Comparison of ENCODE assay signal across 12 cellular contexts in the genomic region with DNA sequence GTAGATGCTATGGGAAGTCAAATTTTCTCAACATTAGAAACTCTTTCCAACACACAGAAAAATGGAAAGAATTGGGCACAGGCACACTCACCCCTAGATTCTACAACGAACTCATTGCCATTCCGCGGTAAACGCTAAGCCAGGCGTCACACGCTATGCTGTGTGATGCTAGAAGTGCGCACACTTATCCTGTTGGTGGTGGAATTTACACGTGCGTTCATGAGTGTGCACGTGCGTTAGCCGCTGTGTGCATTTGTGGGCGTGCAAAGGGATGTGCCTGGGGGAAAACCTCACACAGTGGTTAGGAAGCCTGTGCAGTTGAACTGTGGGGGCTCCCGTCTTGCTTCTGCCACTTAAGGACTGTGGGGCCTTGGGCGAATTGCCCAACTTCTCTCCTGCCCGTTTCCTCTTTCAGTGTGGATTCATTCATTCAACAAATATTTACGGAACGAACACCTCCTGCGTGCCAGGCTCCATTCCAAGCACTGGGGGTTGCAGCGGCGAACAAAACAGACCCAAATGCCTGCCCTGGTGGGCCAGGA. TPM values are rescaled to one million over a fixed set of nuclear protein-coding genes. Genes with fewer than 3 reads are reported as not detected.
DNase-seq lines count a peak whose midpoint lies in the region; ATAC-seq and TF ChIP-seq lines count a peak whose summit lies in the region.
"Had no signal": no experiment of that assay in that cellular context is flagged by ENCODE, and none has a peak within 500 bp of the region (broad histone marks: within the 10 kb centered on the region; RNA-seq: fewer than 3 reads in every experiment).

No MANE protein-coding gene starts in this region.

- POLR2A ChIA-PET in activated CD8-positive, alpha-beta T cell treated with anti-CD3 and anti-CD28 coated beads for 36 hours (lab: Charles Lee), result no interaction called here
- POLR2A ChIA-PET in activated CD8-positive, alpha-beta T cell treated with anti-CD3 and anti-CD28 coated beads, Interleukin-2, amount 10 ng/mL, durations not matched to agents 7 days and 5 days (lab: Charles Lee), result no interaction called here

- ATAC-seq in activated CD8-positive, alpha-beta T cell treated with anti-CD3 and anti-CD28 coated beads for 36 hours, result peak; percentile 49
- no peak for ATAC-seq in activated CD8-positive, alpha-beta T cell treated with anti-CD3 and anti-CD28 coated beads, Interleukin-2, amount 10 ng/mL, durations not matched to agents 7 days and 5 days
- no peak for ATAC-seq in Right ventricle myocardium superior (ENCODE audit: poor library complexity)
- ATAC-seq in stimulated activated naive B cell treated with anti-CD40 and anti-IgM and Interleukin-4, amounts not matched to agents 10 μg/mL and 1 μg/mL and 100 μg/mL, for 72 hours (replicated peaks), result peak; percentile 31 to 38
- no peak for ATAC-seq in esophagus mucosa
- ATAC-seq: activated CD8-positive, alpha-beta memory T cell treated with anti-CD3 and anti-CD28 coated beads, Interleukin-2, amount 10 ng/mL, durations not matched to agents 7 days and 5 days had no signal

- H3K4me3 Mint-ChIP-seq in activated CD8-positive, alpha-beta T cell treated with anti-CD3 and anti-CD28 coated beads for 36 hours, result no peak overlapping the region
- H3K4me3 Mint-ChIP-seq in activated CD8-positive, alpha-beta T cell treated with anti-CD3 and anti-CD28 coated beads, Interleukin-2, amount 10 ng/mL, durations not matched to agents 7 days and 5 days, result no peak overlapping the region
- H3K4me3 Mint-ChIP-seq in stimulated activated naive B cell treated with anti-CD40 and anti-IgM and Interleukin-4, amounts not matched to agents 10 μg/mL and 1 μg/mL and 100 μg/mL, for 72 hours, result no peak overlapping the region
- H3K4me3 Mint-ChIP-seq: activated CD8-positive, alpha-beta memory T cell treated with anti-CD3 and anti-CD28 coated beads, Interleukin-2, amount 10 ng/mL, durations not matched to agents 7 days and 5 days had no signal

- peaks cover 5% of the 10 kb centered on the region for H3K4me1 Mint-ChIP-seq in activated CD8-positive, alpha-beta T cell treated with anti-CD3 and anti-CD28 coated beads for 36 hours (ENCODE audit: low read depth)
- peaks cover 4% of the 10 kb centered on the region for H3K4me1 Mint-ChIP-seq in activated CD8-positive, alpha-beta T cell treated with anti-CD3 and anti-CD28 coated beads, Interleukin-2, amount 10 ng/mL, durations not matched to agents 7 days and 5 days (ENCODE audit: low read depth)
- peaks cover 0 to 6% of the 10 kb centered on the region in 2 donors for H3K4me1 Mint-ChIP-seq in stimulated activated naive B cell treated with anti-CD40 and anti-IgM and Interleukin-4, amounts not matched to agents 10 μg/mL and 1 μg/mL and 100 μg/mL, for 72 hours

- no peaks in the 10 kb centered on the region for H3K36me3 Mint-ChIP-seq in activated CD8-positive, alpha-beta T cell treated with anti-CD3 and anti-CD28 coated beads for 36 hours (ENCODE audit: low read depth)
- H3K36me3 Mint-ChIP-seq in activated CD8-positive, alpha-beta T cell treated with anti-CD3 and anti-CD28 coated beads, Interleukin-2, amount 10 ng/mL, durations not matched to agents 7 days and 5 days (ENCODE audit: low read depth), result peaks cover 2% of the 10 kb centered on the region
- no peaks in the 10 kb centered on the region for H3K36me3 Mint-ChIP-seq in stimulated activated naive B cell treated with anti-CD40 and anti-IgM and Interleukin-4, amounts not matched to agents 10 μg/mL and 1 μg/mL and 100 μg/mL, for 72 hours
- H3K36me3 Mint-ChIP-seq: activated CD8-positive, alpha-beta memory T cell treated with anti-CD3 and anti-CD28 coated beads, Interleukin-2, amount 10 ng/mL, durations not matched to agents 7 days and 5 days had no signal

- H3K27ac Mint-ChIP-seq in activated CD8-positive, alpha-beta T cell treated with anti-CD3 and anti-CD28 coated beads for 36 hours, result no peak overlapping the region
- no peak overlapping the region for H3K27ac Mint-ChIP-seq in activated CD8-positive, alpha-beta T cell treated with anti-CD3 and anti-CD28 coated beads, Interleukin-2, amount 10 ng/mL, durations not matched to agents 7 days and 5 days
- H3K27ac Mint-ChIP-seq in stimulated activated naive B cell treated with anti-CD40 and anti-IgM and Interleukin-4, amounts not matched to agents 10 μg/mL and 1 μg/mL and 100 μg/mL, for 72 hours, result peak overlapping the region; percentile 51
- H3K27ac Mint-ChIP-seq: activated CD8-positive, alpha-beta memory T cell treated with anti-CD3 and anti-CD28 coated beads, Interleukin-2, amount 10 ng/mL, durations not matched to agents 7 days and 5 days had no signal

- H3K9me3 Mint-ChIP-seq in activated CD8-positive, alpha-beta T cell treated with anti-CD3 and anti-CD28 coated beads for 36 hours, result peaks cover 3% of the 10 kb centered on the region
- peaks cover 9% of the 10 kb centered on the region for H3K9me3 Mint-ChIP-seq in activated CD8-positive, alpha-beta T cell treated with anti-CD3 and anti-CD28 coated beads, Interleukin-2, amount 10 ng/mL, durations not matched to agents 7 days and 5 days (ENCODE audit: insufficient read depth)
- H3K9me3 Mint-ChIP-seq in stimulated activated naive B cell treated with anti-CD40 and anti-IgM and Interleukin-4, amounts not matched to agents 10 μg/mL and 1 μg/mL and 100 μg/mL, for 72 hours, result peaks cover 2 to 5% of the 10 kb centered on the region in 2 donors

- intact Hi-C loops in activated CD8-positive, alpha-beta T cell treated with anti-CD3 and anti-CD28 coated beads for 36 hours (cut with micrococcal nuclease), result no loop called here
- intact Hi-C loops in Right ventricle myocardium superior (cut with DNase I), result no loop called here

- peak; percentile 23 for DNase-seq in activated CD8-positive, alpha-beta T cell treated with anti-CD3 and anti-CD28 coated beads for 36 hours
- no peak for DNase-seq in activated CD8-positive, alpha-beta T cell treated with anti-CD3 and anti-CD28 coated beads, Interleukin-2, amount 10 ng/mL, durations not matched to agents 7 days and 5 days
- peak; percentile 19 for DNase-seq in OCI-M1 (lab: John Stamatoyannopoulos, UW)
- DNase-seq in Right ventricle myocardium superior, result peak; percentile 61
- DNase-seq in stimulated activated naive B cell treated with anti-CD40 and anti-IgM and Interleukin-4, amounts not matched to agents 10 μg/mL and 1 μg/mL and 100 μg/mL, for 72 hours, result no peak
- no peak for DNase-seq in activated effector memory CD4-positive, alpha-beta T cell treated with anti-CD3 and anti-CD28 coated beads, Interleukin-2, amount 50 U/mL, for 16 hours
- no peak for DNase-seq in NAMALWA (ENCODE audit: low spot score)
- DNase-seq: activated CD8-positive, alpha-beta memory T cell treated with anti-CD3 and anti-CD28 coated beads, Interleukin-2, amount 10 ng/mL, durations not matched to agents 7 days and 5 days; NCI-H2171 had no signal

- no peak for TF ChIP-seq CTCF in activated CD8-positive, alpha-beta T cell treated with anti-CD3 and anti-CD28 coated beads for 36 hours (IDR thresholded peaks at IDR 0.05)

- CTCF ChIA-PET in activated CD8-positive, alpha-beta T cell treated with anti-CD3 and anti-CD28 coated beads for 36 hours (lab: Charles Lee), result interaction anchor here (2.5 to 5.8 kb wide), 2 partner anchors 22 to 58 kb away, joined by 8 to 62 read pairs; a partner anchor contains a TSS
- CTCF ChIA-PET in activated CD8-positive, alpha-beta T cell treated with anti-CD3 and anti-CD28 coated beads, Interleukin-2, amount 10 ng/mL, durations not matched to agents 7 days and 5 days (lab: Charles Lee), result no interaction called here

- no peaks in the 10 kb centered on the region for H3K27me3 Mint-ChIP-seq in activated CD8-positive, alpha-beta T cell treated with anti-CD3 and anti-CD28 coated beads for 36 hours
- H3K27me3 Mint-ChIP-seq in activated CD8-positive, alpha-beta T cell treated with anti-CD3 and anti-CD28 coated beads, Interleukin-2, amount 10 ng/mL, durations not matched to agents 7 days and 5 days (ENCODE audit: low read depth), result peaks cover 18% of the 10 kb centered on the region
- peaks cover 51 to 55% of the 10 kb centered on the region in 2 donors for H3K27me3 Mint-ChIP-seq in stimulated activated naive B cell treated with anti-CD40 and anti-IgM and Interleukin-4, amounts not matched to agents 10 μg/mL and 1 μg/mL and 100 μg/mL, for 72 hours

RNA-seq across cellular contexts. Expression of a gene that starts 7.7 kb away (rescaled TPM):
- total RNA-seq in activated CD8-positive, alpha-beta T cell treated with anti-CD3 and anti-CD28 coated beads for 36 hours, result not detected
- total RNA-seq in activated CD8-positive, alpha-beta T cell treated with anti-CD3 and anti-CD28 coated beads, Interleukin-2, amount 10 ng/mL, durations not matched to agents 7 days and 5 days, result not detected
- not detected for total RNA-seq in Right ventricle myocardium superior
- total RNA-seq in esophagus mucosa, result not detected
- total RNA-seq: activated CD8-positive, alpha-beta memory T cell treated with anti-CD3 and anti-CD28 coated beads, Interleukin-2, amount 10 ng/mL, durations not matched to agents 7 days and 5 days; HT-29; lower leg skin had no signal

RNA-seq across cellular contexts. Expression of a gene that starts 27.6 kb away (rescaled TPM):
- 1 to 10 TPM; 3.7 to 4.0 TPM for total RNA-seq in activated CD8-positive, alpha-beta T cell treated with anti-CD3 and anti-CD28 coated beads for 36 hours
- 1 to 10 TPM; 3.6 to 4.9 TPM for total RNA-seq in activated CD8-positive, alpha-beta T cell treated with anti-CD3 and anti-CD28 coated beads, Interleukin-2, amount 10 ng/mL, durations not matched to agents 7 days and 5 days
- total RNA-seq in Right ventricle myocardium superior (9.1 TPM), esophagus mucosa (1.9 TPM)
- total RNA-seq: HT-29 had no signal

Comparison
In these comparisons a context has a peak if more than half of its experiments do, and no peak if none do; other contexts are left out.
1. ATAC-seq: peak in activated CD8-positive, alpha-beta T cell treated with anti-CD3 and anti-CD28 coated beads for 36 hours (single experiment) and stimulated activated naive B cell treated with anti-CD40 and anti-IgM and Interleukin-4, amounts not matched to agents 10 μg/mL and 1 μg/mL and 100 μg/mL, for 72 hours (2 of 2); none in activated CD8-positive, alpha-beta T cell treated with anti-CD3 and anti-CD28 coated beads, Interleukin-2, amount 10 ng/mL, durations not matched to agents 7 days and 5 days (single experiment), Right ventricle myocardium superior (single experiment) and esophagus mucosa (single experiment).
2. DNase-seq: peak in activated CD8-positive, alpha-beta T cell treated with anti-CD3 and anti-CD28 coated beads for 36 hours (single experiment), OCI-M1 (single experiment) and Right ventricle myocardium superior (single experiment); none in activated CD8-positive, alpha-beta T cell treated with anti-CD3 and anti-CD28 coated beads, Interleukin-2, amount 10 ng/mL, durations not matched to agents 7 days and 5 days (single experiment), stimulated activated naive B cell treated with anti-CD40 and anti-IgM and Interleukin-4, amounts not matched to agents 10 μg/mL and 1 μg/mL and 100 μg/mL, for 72 hours (single experiment), activated effector memory CD4-positive, alpha-beta T cell treated with anti-CD3 and anti-CD28 coated beads, Interleukin-2, amount 50 U/mL, for 16 hours (single experiment) and NAMALWA (single experiment).